In genomic region chrX:48540015-48540350, GRCh38 we compare ENCODE assay signal across 1 cellular context.
TF ChIP-seq lines count a peak whose summit lies in the region.

No MANE protein-coding gene starts in this region.

TF ChIP-seq in endothelial cell of umbilical vein, 7 proteins besides CTCF, POLR2A, EP300 and RAD21 (continued from another document):
- TF ChIP-seq MAX (IDR thresholded peaks at IDR 0.05; ENCODE audit: insufficient read depth, insufficient read length): no peak
- TF ChIP-seq FOS (IDR thresholded peaks at IDR 0.05; ENCODE audit: borderline replicate concordance, insufficient read depth, low read length): no peak
- TF ChIP-seq MYC (IDR thresholded peaks at IDR 0.05; ENCODE audit: low read depth, low read length): no peak
- no peak for TF ChIP-seq EZH2 (IDR thresholded peaks at IDR 0.05; ENCODE audit: borderline replicate concordance, low read depth, low read length, severe bottlenecking)
- TF ChIP-seq GATA2 (IDR thresholded peaks at IDR 0.05; ENCODE audit: insufficient read depth, insufficient read length, low read depth, low read length): no peak
- TF ChIP-seq JUN (IDR thresholded peaks at IDR 0.05; ENCODE audit: borderline replicate concordance, insufficient read depth, insufficient read length, low read depth): no peak
TF ChIP-seq in endothelial cell of umbilical vein: peak in this region for 0.
